Comparison of ENCODE assay signal across 17 cellular contexts in genomic region chr9:89935115-89935514, GRCh38.
"Had no signal": no experiment of that assay in that cellular context is flagged by ENCODE, and none has a peak within 500 bp of the region (broad histone marks: within the 10 kb centered on the region; RNA-seq: fewer than 3 reads in every experiment).

No MANE protein-coding gene starts in this region.

- DNase-seq: activated CD4-positive, alpha-beta T cell treated with anti-CD3 and anti-CD28 coated beads, Interleukin-2, amount 10 ng/mL, durations not matched to agents 24 days and 14 days; activated CD8-positive, alpha-beta T cell treated with anti-CD3 and anti-CD28 coated beads for 36 hours; activated naive CD4-positive, alpha-beta T cell treated with anti-CD3 and anti-CD28 coated beads for 36 hours; activated T-cell treated with anti-CD3 and anti-CD28 coated beads, Interleukin-2, amount 50 U/mL, for 4 hours; cerebellar nuclear complex; effector CD4-positive, alpha-beta T cell; gastrocnemius medialis; heart right ventricle; left ventricle myocardium inferior; mammary epithelial cell; nephron progenitor cell; occipital lobe; posterior cingulate gyrus; stimulated activated CD4-positive, alpha-beta T cell treated with anti-CD3 and anti-CD28 coated beads, Interleukin-12 subunit alpha, Interleukin-12 subunit beta, amount 100 ng/mL, for 4 hours; stimulated activated CD4-positive, alpha-beta T cell treated with anti-CD3 and anti-CD28 coated beads, Interleukin-2, amount 100 ng/mL, for 24 hours; stimulated activated naive CD8-positive, alpha-beta T cell treated with anti-CD3 and anti-CD28 coated beads, Interleukin-15, Interleukin-2, amounts not matched to agents 100 U/mL and 50 U/mL, for 24 hours; trophoblast cell had no signal

- H3K4me3 ChIP-seq: gastrocnemius medialis, heart right ventricle, left ventricle myocardium inferior had no signal

- H3K36me3 ChIP-seq: gastrocnemius medialis, heart right ventricle, left ventricle myocardium inferior had no signal

- H3K9me3 ChIP-seq: gastrocnemius medialis, heart right ventricle, left ventricle myocardium inferior had no signal

- H3K27ac ChIP-seq: gastrocnemius medialis, heart right ventricle, left ventricle myocardium inferior had no signal

- H3K27me3 ChIP-seq: gastrocnemius medialis had no signal
